In genomic region chr6:24664049-24664987, GRCh38 we compare ENCODE assay signal across 13 cellular contexts. TPM values are rescaled to one million over a fixed set of nuclear protein-coding genes. Genes with fewer than 3 reads are reported as not detected.
A peak's percentile ranks its signal among the peaks of the same experiment; 100 is the strongest.
DNase-seq lines count a peak whose midpoint lies in the region; ATAC-seq and TF ChIP-seq lines count a peak whose summit lies in the region.
"Had no signal": no experiment of that assay in that cellular context is flagged by ENCODE, and none has a peak within 500 bp of the region (broad histone marks: within the 10 kb centered on the region; RNA-seq: fewer than 3 reads in every experiment).

No MANE protein-coding gene starts in this region.

- no peak overlapping the region for H2AFZ ChIP-seq in fibroblast of lung (ENCODE audit: low read length)

- H3K36me3 ChIP-seq in fibroblast of lung (ENCODE audit: control insufficient read depth, insufficient read depth, low read length) (no peaks in the 10 kb centered on the region), rectal smooth muscle tissue (ENCODE audit: control insufficient read depth, insufficient read depth, low read length) (peaks cover 3% of the 10 kb centered on the region)

- POLR2A ChIA-PET in T-cell (lab: Charles Lee) = interaction anchor here (0.6 to 0.8 kb wide), 5 partner anchors 16 to 517 kb away, joined by 3 to 6 read pairs (median 3); no protein-coding TSS in a partner anchor

- H3K4me1 ChIP-seq in fibroblast of lung (ENCODE audit: control insufficient read depth, extremely low read depth, insufficient read depth, low read length) (peaks cover 6% of the 10 kb centered on the region), rectal smooth muscle tissue (ENCODE audit: control insufficient read depth, insufficient read depth, low read length) (peaks cover 8% of the 10 kb centered on the region)

- peaks cover 41% of the 10 kb centered on the region for H3K36me3 Mint-ChIP-seq in activated CD8-positive, alpha-beta memory T cell treated with anti-CD3 and anti-CD28 coated beads, Interleukin-2, amount 10 ng/mL, durations not matched to agents 7 days and 5 days
- H3K36me3 Mint-ChIP-seq in T-cell = peaks cover 37% of the 10 kb centered on the region

- H3K27me3 Mint-ChIP-seq in activated CD8-positive, alpha-beta memory T cell treated with anti-CD3 and anti-CD28 coated beads, Interleukin-2, amount 10 ng/mL, durations not matched to agents 7 days and 5 days = no peaks in the 10 kb centered on the region
- H3K27me3 Mint-ChIP-seq in T-cell = no peaks in the 10 kb centered on the region

- peak overlapping the region; percentile 4 for H3K27ac Mint-ChIP-seq in activated CD8-positive, alpha-beta memory T cell treated with anti-CD3 and anti-CD28 coated beads, Interleukin-2, amount 10 ng/mL, durations not matched to agents 7 days and 5 days
- peak overlapping the region in 1 of 2 donors; percentile 13 for H3K27ac Mint-ChIP-seq in T-cell

- H3K4me2 ChIP-seq in fibroblast of lung (ENCODE audit: extremely low read depth, insufficient read depth, low read length) = peak overlapping the region; percentile 67

- H3K9ac ChIP-seq in fibroblast of lung (ENCODE audit: insufficient read depth, low read length) (no peak overlapping the region), rectal smooth muscle tissue (ENCODE audit: low read length) (no peak overlapping the region)

- H3K9me3 ChIP-seq in fibroblast of lung (ENCODE audit: control insufficient read depth, insufficient read depth, low read depth, low read length) = no peaks in the 10 kb centered on the region
- H3K9me3 ChIP-seq: spleen had no signal

- no peak for TF ChIP-seq CTCF in fibroblast of lung (conservative IDR thresholded peaks at IDR 0.05 in 1 of 2, IDR thresholded peaks at IDR 0.05 in 1 of 2; ENCODE audit: low read depth in 1 of 2, low read length in 2 of 2)

- peak overlapping the region in 3 of 4 experiments; percentile 79 to 89 (median 84) for H3K4me3 ChIP-seq in fibroblast of lung (replicated peaks in 1 of 4; ENCODE audit: control extremely low read depth in 1 of 4, insufficient read depth in 1 of 4, low read depth in 3 of 4, low read length in 4 of 4)
- H3K4me3 ChIP-seq in rectal smooth muscle tissue (ENCODE audit: low read length) = peak overlapping the region; percentile 100

- no peak for DNase-seq in activated CD8-positive, alpha-beta memory T cell treated with anti-CD3 and anti-CD28 coated beads, Interleukin-2, amount 10 ng/mL, durations not matched to agents 7 days and 5 days
- DNase-seq in activated CD8-positive, alpha-beta memory T cell treated with anti-CD3 and anti-CD28 coated beads for 24 hours = no peak
- no peak for DNase-seq in T-cell
- no peak for DNase-seq in fibroblast of lung (ENCODE audit: low read depth in 2 of 2)
- no peak for DNase-seq in A172 (ENCODE audit: low spot score)
- DNase-seq in DMS79 (lab: John Stamatoyannopoulos, UW) = no peak
- DNase-seq: mesendoderm; NCI-H187 treated with DMSO at 0.1 percent for 48 hours; spleen; stimulated activated CD8-positive, alpha-beta memory T cell treated with anti-CD3 and anti-CD28 coated beads, Interleukin-4, amount 100 ng/mL, for 48 hours had no signal

- H3K27ac ChIP-seq in fibroblast of lung (ENCODE audit: insufficient read depth, low read length) (no peak overlapping the region), rectal smooth muscle tissue (ENCODE audit: low read depth, low read length) (no peak overlapping the region)
- H3K27ac ChIP-seq: coronary artery had no signal

- peaks cover 5% of the 10 kb centered on the region for H3K9me3 Mint-ChIP-seq in activated CD8-positive, alpha-beta memory T cell treated with anti-CD3 and anti-CD28 coated beads, Interleukin-2, amount 10 ng/mL, durations not matched to agents 7 days and 5 days (ENCODE audit: low read depth)
- no peaks in the 10 kb centered on the region for H3K9me3 Mint-ChIP-seq in T-cell

- CTCF ChIA-PET in activated CD8-positive, alpha-beta memory T cell treated with anti-CD3 and anti-CD28 coated beads, Interleukin-2, amount 10 ng/mL, durations not matched to agents 7 days and 5 days (lab: Charles Lee) = interaction anchor here (1.9 kb wide), 1 partner anchor 18 kb away, joined by 7 read pairs; the partner anchor contains the start of gene KIAA0319
- CTCF ChIA-PET in T-cell (lab: Charles Lee) = interaction anchor here in 1 of 2 donors (2.9 kb wide), 1 partner anchor 83 kb away, joined by 10 read pairs; no protein-coding TSS in a partner anchor

- H3K4me3 Mint-ChIP-seq in activated CD8-positive, alpha-beta memory T cell treated with anti-CD3 and anti-CD28 coated beads, Interleukin-2, amount 10 ng/mL, durations not matched to agents 7 days and 5 days = peak overlapping the region; percentile 39
- H3K4me3 Mint-ChIP-seq in T-cell = peak overlapping the region; percentile 99 to 100 (median 100)

- H3K4me1 Mint-ChIP-seq in activated CD8-positive, alpha-beta memory T cell treated with anti-CD3 and anti-CD28 coated beads, Interleukin-2, amount 10 ng/mL, durations not matched to agents 7 days and 5 days = peaks cover 45% of the 10 kb centered on the region
- peaks cover 81 to 91% (median 86%) of the 10 kb centered on the region in 3 donors for H3K4me1 Mint-ChIP-seq in T-cell

- no peaks in the 10 kb centered on the region for H4K20me1 ChIP-seq in fibroblast of lung (ENCODE audit: control insufficient read depth, extremely low read depth, insufficient read depth, low read length)

- H3K79me2 ChIP-seq in fibroblast of lung (ENCODE audit: control insufficient read depth, insufficient read depth, low read length) = peaks cover 17% of the 10 kb centered on the region

- no peak for ATAC-seq in activated CD8-positive, alpha-beta memory T cell treated with anti-CD3 and anti-CD28 coated beads, Interleukin-2, amount 10 ng/mL, durations not matched to agents 7 days and 5 days
- ATAC-seq in T-cell (replicated peaks in 1 of 4) (no peak), HG03432 (IDR thresholded peaks at IDR 0.05; ENCODE audit: unreplicated experiment) (no peak)

- no peaks in the 10 kb centered on the region for H3K27me3 ChIP-seq in fibroblast of lung (ENCODE audit: control insufficient read depth, insufficient read depth, low read length)
- H3K27me3 ChIP-seq in rectal smooth muscle tissue (ENCODE audit: control insufficient read depth, insufficient read depth, low read length) = no peaks in the 10 kb centered on the region
- H3K27me3 ChIP-seq: spleen had no signal

RNA-seq across cellular contexts. Expression of gene TDP2, which starts 2.4 kb away (rescaled TPM):
- 10 to 100 TPM; 40.5 to 45.7 TPM for total RNA-seq in activated CD8-positive, alpha-beta memory T cell treated with anti-CD3 and anti-CD28 coated beads, Interleukin-2, amount 10 ng/mL, durations not matched to agents 7 days and 5 days
- total RNA-seq in T-cell (10 to 100 TPM; 45.7 to 56.5 (median 50.8) TPM), fibroblast of lung (29.0 and 37.5 TPM in 2 replicates)
- polyA plus RNA-seq in fibroblast of lung = 32.5 and 33.2 TPM in 2 replicates
- 27.5 and 30.0 TPM in 2 replicates for polyA plus RNA-seq in fibroblast of lung (2012)
- polyA minus RNA-seq in fibroblast of lung (ENCODE audit: low replicate concordance) = 2.3 and 4.7 TPM in 2 replicates
- 32.8 and 35.7 TPM in 2 replicates for total RNA-seq in A172 (2014; rRNA removed; shearing (Covaris generic))

RNA-seq across cellular contexts. Expression of gene ACOT13, which starts 2.6 kb away (rescaled TPM):
- total RNA-seq in activated CD8-positive, alpha-beta memory T cell treated with anti-CD3 and anti-CD28 coated beads, Interleukin-2, amount 10 ng/mL, durations not matched to agents 7 days and 5 days = 10 to 100 TPM; 21.8 to 25.6 TPM
- total RNA-seq in T-cell = 10 to 100 TPM in 2 of 5 donors, 1 to 10 TPM in 3; 4.2 to 10.9 (median 9.5) TPM
- total RNA-seq in fibroblast of lung = 7.7 and 12.2 TPM in 2 replicates
- 23.7 and 26.4 TPM in 2 replicates for polyA plus RNA-seq in fibroblast of lung
- 24.9 and 26.4 TPM in 2 replicates for polyA plus RNA-seq in fibroblast of lung (2012)
- polyA minus RNA-seq in fibroblast of lung (ENCODE audit: low replicate concordance) = 1.3 and 2.5 TPM in 2 replicates
- 10.2 and 15.0 TPM in 2 replicates for total RNA-seq in A172 (2014; rRNA removed; shearing (Covaris generic))

RNA-seq across cellular contexts. Expression of gene KIAA0319, which starts 18.3 kb away (rescaled TPM):
- total RNA-seq in activated CD8-positive, alpha-beta memory T cell treated with anti-CD3 and anti-CD28 coated beads, Interleukin-2, amount 10 ng/mL, durations not matched to agents 7 days and 5 days = under 1 TPM in 1 of 2 experiments, not detected in 1; 0.06 TPM
- total RNA-seq in T-cell (under 1 TPM in 3 of 5 donors, not detected in 2; 0.03 to 0.07 (median 0.03) TPM), fibroblast of lung (under 0.01 TPM in 2 replicates)
- polyA plus RNA-seq in fibroblast of lung = 0.01 and 0.08 TPM in 2 replicates
- polyA plus RNA-seq in fibroblast of lung (2012) = 0.03 TPM in 1 of 2 replicates, not detected in the other
- not detected in 2 replicates for polyA minus RNA-seq in fibroblast of lung (ENCODE audit: low replicate concordance)
- 0.71 and 2.0 TPM in 2 replicates for total RNA-seq in A172 (2014; rRNA removed; shearing (Covaris generic))

RNA-seq across cellular contexts. Expression of gene C6orf62, which starts 54.6 kb away (rescaled TPM):
- 100 to 1,000 TPM; 141 to 148 TPM for total RNA-seq in activated CD8-positive, alpha-beta memory T cell treated with anti-CD3 and anti-CD28 coated beads, Interleukin-2, amount 10 ng/mL, durations not matched to agents 7 days and 5 days
- 100 to 1,000 TPM; 114 to 146 (median 135) TPM for total RNA-seq in T-cell
- total RNA-seq in fibroblast of lung = 72.9 and 103 TPM in 2 replicates
- 120 and 147 TPM in 2 replicates for polyA plus RNA-seq in fibroblast of lung
- 68.0 and 80.7 TPM in 2 replicates for polyA plus RNA-seq in fibroblast of lung (2012)
- 32.8 and 35.4 TPM in 2 replicates for polyA minus RNA-seq in fibroblast of lung (ENCODE audit: low replicate concordance)
- 96.7 and 132 TPM in 2 replicates for total RNA-seq in A172 (2014; rRNA removed; shearing (Covaris generic))
